8 cellular contexts compared by ENCODE assay signal in the genomic region with DNA sequence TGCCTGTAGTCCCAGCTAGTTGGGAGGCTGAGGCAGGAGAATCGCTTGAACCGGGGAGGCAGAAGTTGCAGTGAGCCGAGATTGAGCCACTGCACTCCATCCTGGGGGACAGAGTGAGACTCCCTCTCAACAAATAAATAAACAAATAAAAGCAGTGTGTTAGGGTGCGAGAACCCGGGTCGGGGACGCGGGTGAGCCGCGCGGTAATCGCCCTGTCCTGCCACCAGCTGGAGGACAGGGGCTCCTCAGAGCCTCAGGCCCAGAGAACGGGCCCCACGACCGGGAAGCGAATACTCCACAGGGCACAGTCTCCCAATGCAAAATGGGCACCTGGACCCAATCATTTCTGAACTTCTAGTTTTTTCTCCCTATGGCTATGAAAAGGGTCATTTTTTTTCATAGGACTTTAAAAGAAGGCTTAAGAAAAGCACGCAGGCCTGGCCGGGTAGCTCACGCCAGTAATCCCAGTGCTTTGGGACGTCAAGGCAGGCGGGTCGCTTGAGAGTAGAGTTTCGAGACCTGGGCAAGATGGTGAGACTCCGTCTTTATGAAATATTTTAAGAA. TPM values are rescaled to one million over a fixed set of nuclear protein-coding genes. Genes with fewer than 3 reads are reported as not detected.
DNase-seq lines count a peak whose midpoint lies in the region; TF ChIP-seq lines count a peak whose summit lies in the region.

No MANE protein-coding gene starts in this region.

- H3K4me1 ChIP-seq in neuron (ENCODE audit: insufficient read depth, low read length): peaks cover 31% of the 10 kb centered on the region

- no peak for TF ChIP-seq CTCF in GM12864 (IDR thresholded peaks at IDR 0.05; ENCODE audit: low read depth, low read length, missing control alignments)
- TF ChIP-seq CTCF in dorsolateral prefrontal cortex (IDR thresholded peaks at IDR 0.05 in 54 of 56, conservative IDR thresholded peaks at IDR 0.05 in 2 of 56; ENCODE audit: low read depth in 1 of 56, partially characterized antibody in 56 of 56): no peak

- H3K36me3 ChIP-seq in neuron (ENCODE audit: insufficient read depth, low read length): peaks cover 28% of the 10 kb centered on the region

- H3K9me3 ChIP-seq in neuron (ENCODE audit: low read length): no peaks in the 10 kb centered on the region

- H3K27me3 ChIP-seq in dorsolateral prefrontal cortex (no peaks in the 10 kb centered on the region), neuron (ENCODE audit: insufficient read depth, low read length) (no peaks in the 10 kb centered on the region)

- H3K4me3 ChIP-seq in GM12864 (ENCODE audit: low read depth, low read length) (peak overlapping the region; percentile 81), dorsolateral prefrontal cortex (peak overlapping the region; percentile 60 to 98 (median 81)), neuron (ENCODE audit: low read length) (peak overlapping the region; percentile 89)

- DNase-seq in GM12864 (ENCODE audit: low read depth): no peak
- peak; percentile 57 for DNase-seq in OCI-M1 (lab: John Stamatoyannopoulos, UW)
- no peak for DNase-seq in dorsolateral prefrontal cortex
- no peak for DNase-seq in HuH-7.5 (ENCODE audit: low spot score)
- no peak for DNase-seq in NCI-H524 treated with DMSO at 0.1 percent for 48 hours (lab: John Stamatoyannopoulos, UW)
- no peak for DNase-seq in NOMO-1 (lab: John Stamatoyannopoulos, UW; ENCODE audit: unreplicated experiment in 2 of 2)
- DNase-seq in cerebellar cortex (ENCODE audit: low spot score): no peak

- peak overlapping the region in 49 of 59 donors; percentile 4 to 84 (median 66) for H3K27ac ChIP-seq in dorsolateral prefrontal cortex

- H2AFZ ChIP-seq in neuron (ENCODE audit: low read depth, low read length): peak overlapping the region; percentile 92

- intact Hi-C loops in dorsolateral prefrontal cortex (cut with DNase I): loop anchor here in 1 of 2 donors (2.0 kb wide), 1 partner anchor 14 kb away; no protein-coding TSS in a partner anchor

RNA-seq across cellular contexts. Expression of gene MCM5, which starts 0.7 kb away (rescaled TPM):
- 10 to 100 TPM in 93 of 120 experiments, 1 to 10 TPM in 27; 4.6 to 40.1 (median 13.6) TPM for total RNA-seq in dorsolateral prefrontal cortex

RNA-seq across cellular contexts. Expression of gene HMOX1, which starts 18.3 kb away (rescaled TPM):
- total RNA-seq in dorsolateral prefrontal cortex: 10 to 100 TPM in 51 of 120 experiments, 1 to 10 TPM in 69; 1.5 to 40.4 (median 8.6) TPM
